Comparison of ENCODE assay signal across 2 cellular contexts in genomic region chr16:57310801-57311200, GRCh38.
TF ChIP-seq lines count a peak whose summit lies in the region.

No MANE protein-coding gene starts in this region.

TF ChIP-seq in HCT116, 20 proteins besides CTCF, POLR2A, EP300 and RAD21:
- no peak for TF ChIP-seq POLR2AphosphoS5 (IDR thresholded peaks at IDR 0.05; ENCODE audit: low read depth, low read length)
- no peak for TF ChIP-seq EZH2 (IDR thresholded peaks at IDR 0.05)
- TF ChIP-seq MAX (IDR thresholded peaks at IDR 0.05), result no peak
- TF ChIP-seq ZFX (IDR thresholded peaks at IDR 0.05), result no peak
- TF ChIP-seq EZH2phosphoT487 (IDR thresholded peaks at IDR 0.05; ENCODE audit: borderline replicate concordance), result no peak
- TF ChIP-seq REST (IDR thresholded peaks at IDR 0.05; ENCODE audit: low read depth), result no peak
- no peak for TF ChIP-seq ELF1 (IDR thresholded peaks at IDR 0.05; ENCODE audit: borderline replicate concordance, low read depth)
- TF ChIP-seq CBX3 (IDR thresholded peaks at IDR 0.05; ENCODE audit: low read depth), result no peak
- no peak for TF ChIP-seq SRF (IDR thresholded peaks at IDR 0.05; ENCODE audit: low read depth)
- no peak for TF ChIP-seq ATF3 (IDR thresholded peaks at IDR 0.05)

TF ChIP-seq in HepG2, 621 proteins besides CTCF, POLR2A, EP300 and RAD21:
- TF ChIP-seq ZNF609 (CRISPR knock-in tag; IDR thresholded peaks at IDR 0.05; ENCODE audit: borderline replicate concordance) (no peak), NFIC (IDR thresholded peaks at IDR 0.05; ENCODE audit: low read length) (no peak), PLRG1 (conservative IDR thresholded peaks at IDR 0.05) (no peak), ZNF264 (CRISPR knock-in tag; IDR thresholded peaks at IDR 0.05) (no peak), ZNF776 (CRISPR knock-in tag; IDR thresholded peaks at IDR 0.05) (no peak), KMT2A (CRISPR knock-in tag; IDR thresholded peaks at IDR 0.05) (no peak), SIX4 (CRISPR knock-in tag; IDR thresholded peaks at IDR 0.05) (no peak), YY1 (IDR thresholded peaks at IDR 0.05; ENCODE audit: insufficient read depth, insufficient replicate concordance, low read depth, low read length) (no peak), LCORL (IDR thresholded peaks at IDR 0.05) (no peak), LCORL (CRISPR knock-in tag; IDR thresholded peaks at IDR 0.05) (no peak)
TF ChIP-seq in HepG2: peak in this region for 0.
